13 cellular contexts compared by ENCODE assay signal in genomic region chr11:17839450-17839849, GRCh38.
"Had no signal": no experiment of that assay in that cellular context is flagged by ENCODE, and none has a peak within 500 bp of the region (broad histone marks: within the 10 kb centered on the region; RNA-seq: fewer than 3 reads in every experiment).

No MANE protein-coding gene starts in this region.

- ATAC-seq: activated CD4-positive, CD25-positive, alpha-beta regulatory T cell treated with anti-CD3 and anti-CD28 coated beads, Interleukin-2, amount 50 U/mL, for 24 hours; stimulated activated memory B cell treated with anti-CD40 and anti-IgM and Interleukin-4, amounts not matched to agents 10 μg/mL and 1 μg/mL and 100 μg/mL, for 72 hours; T-cell had no signal

- H3K9me3 ChIP-seq: ascending aorta, thyroid gland, uterus had no signal

- DNase-seq: activated naive CD4-positive, alpha-beta T cell treated with Interleukin-2 at 50 U/mL for 16 hours; kidney; occipital lobe; stimulated activated CD4-positive, alpha-beta T cell treated with anti-CD3 and anti-CD28 coated beads, Interleukin-2, amount 100 ng/mL, for 48 hours; T-cell; T-helper 9 cell; thyroid gland; uterus had no signal

- H3K36me3 ChIP-seq: ascending aorta, thyroid gland, uterus had no signal

- FAIRE-seq: bronchial epithelial cell, endometrium, kidney had no signal

- H3K27ac ChIP-seq: ascending aorta, thyroid gland, uterus had no signal

- H3K27me3 ChIP-seq: ascending aorta, thyroid gland, uterus had no signal

- H3K4me3 ChIP-seq: ascending aorta, thyroid gland, uterus had no signal

- H3K4me1 ChIP-seq: ascending aorta, thyroid gland, uterus had no signal
